In genomic region chr16:28878083-28878926, GRCh38 we compare ENCODE assay signal across 10 cellular contexts. TPM values are rescaled to one million over a fixed set of nuclear protein-coding genes. Genes with fewer than 3 reads are reported as not detected.
DNase-seq lines count a peak whose midpoint lies in the region; ATAC-seq, FAIRE-seq and TF ChIP-seq lines count a peak whose summit lies in the region.
"Had no signal": no experiment of that assay in that cellular context is flagged by ENCODE, and none has a peak within 500 bp of the region (broad histone marks: within the 10 kb centered on the region; RNA-seq: fewer than 3 reads in every experiment).

ATP2A1 (plus strand) TSS chr16:28878488; CDS start chr16:28878672, 184 bp downstream.

- H3K9me3 Mint-ChIP-seq in effector memory CD8-positive, alpha-beta T cell: no peaks in the 10 kb centered on the region
- no peaks in the 10 kb centered on the region for H3K9me3 Mint-ChIP-seq in nephron progenitor cell

- H3K4me1 Mint-ChIP-seq in effector memory CD8-positive, alpha-beta T cell (ENCODE audit: low read depth in 2 of 2): peaks cover 12% of the 10 kb centered on the region in 2 donors
- peaks cover 74% of the 10 kb centered on the region for H3K4me1 Mint-ChIP-seq in nephron progenitor cell

- ATAC-seq in effector memory CD8-positive, alpha-beta T cell (replicated peaks): no peak
- ATAC-seq: foreskin keratinocyte had no signal

- H3K9me3 ChIP-seq in BLaER1: no peaks in the 10 kb centered on the region
- H3K9me3 ChIP-seq in MG63: no peaks in the 10 kb centered on the region

- H3K36me3 ChIP-seq in BLaER1 (peaks cover 22% of the 10 kb centered on the region), MG63 (peaks cover 13% of the 10 kb centered on the region)

- peak within 1 kb of the TSS; percentile 80 for H3K9ac ChIP-seq in BLaER1

- no peak for TF ChIP-seq CTCF in nephron progenitor cell (IDR thresholded peaks at IDR 0.05)

- FAIRE-seq in RCC 7860 (lab: Jason Lieb, UNC): no peak

- H3K4me3 ChIP-seq in BLaER1 (peak within 1 kb of the TSS; percentile 78), MG63 (peak within 1 kb of the TSS; percentile 64)

- H3K27ac Mint-ChIP-seq in effector memory CD8-positive, alpha-beta T cell: peak within 1 kb of the TSS; percentile 62 to 84
- peak within 1 kb of the TSS; percentile 95 for H3K27ac Mint-ChIP-seq in nephron progenitor cell

- no peaks in the 10 kb centered on the region for H3K27me3 ChIP-seq in BLaER1
- H3K27me3 ChIP-seq in MG63: no peaks in the 10 kb centered on the region

- peaks cover 0 to 7% of the 10 kb centered on the region in 2 donors for H3K27me3 Mint-ChIP-seq in effector memory CD8-positive, alpha-beta T cell
- peaks cover 6% of the 10 kb centered on the region for H3K27me3 Mint-ChIP-seq in nephron progenitor cell (ENCODE audit: low read depth, poor library complexity)

- H3K27ac ChIP-seq in BLaER1: peak within 1 kb of the TSS; percentile 73
- H3K27ac ChIP-seq: foreskin keratinocyte had no signal

- H3K4me1 ChIP-seq in BLaER1: peaks cover 73% of the 10 kb centered on the region
- H3K4me1 ChIP-seq: foreskin keratinocyte had no signal

- peaks cover 18% of the 10 kb centered on the region for H4K20me1 ChIP-seq in BLaER1

- H3K4me3 Mint-ChIP-seq in effector memory CD8-positive, alpha-beta T cell: peak within 1 kb of the TSS; percentile 86 to 90
- H3K4me3 Mint-ChIP-seq in nephron progenitor cell: peak within 1 kb of the TSS; percentile 89

- peak within 1 kb of the TSS; percentile 99 for H3K4me2 ChIP-seq in BLaER1

- no peak for DNase-seq in MG63
- DNase-seq in effector memory CD8-positive, alpha-beta T cell: no peak
- DNase-seq in nephron progenitor cell: no peak
- DNase-seq in NCI-H1105 treated with DMSO at 0.1 percent for 48 hours (lab: John Stamatoyannopoulos, UW): no peak
- no peak for DNase-seq in RCC 7860 (ENCODE audit: low spot score)
- no peak for DNase-seq in effector CD8-positive, alpha-beta T cell (lab: John Stamatoyannopoulos, UW)
- no peak for DNase-seq in globus pallidus (ENCODE audit: low spot score)
- DNase-seq: foreskin keratinocyte, NCI-H446 had no signal

- peaks cover 5% of the 10 kb centered on the region for H3K36me3 Mint-ChIP-seq in effector memory CD8-positive, alpha-beta T cell (ENCODE audit: insufficient read depth)
- peaks cover 11% of the 10 kb centered on the region for H3K36me3 Mint-ChIP-seq in nephron progenitor cell (ENCODE audit: low read depth)

RNA-seq across cellular contexts. Expression of gene ATP2A1, which starts in this region (rescaled TPM):
- total RNA-seq in MG63 (2014; rRNA removed; shearing (Covaris generic); ENCODE audit: low replicate concordance): 0.10 TPM in 1 of 2 replicates, not detected in the other
